In the genomic region with DNA sequence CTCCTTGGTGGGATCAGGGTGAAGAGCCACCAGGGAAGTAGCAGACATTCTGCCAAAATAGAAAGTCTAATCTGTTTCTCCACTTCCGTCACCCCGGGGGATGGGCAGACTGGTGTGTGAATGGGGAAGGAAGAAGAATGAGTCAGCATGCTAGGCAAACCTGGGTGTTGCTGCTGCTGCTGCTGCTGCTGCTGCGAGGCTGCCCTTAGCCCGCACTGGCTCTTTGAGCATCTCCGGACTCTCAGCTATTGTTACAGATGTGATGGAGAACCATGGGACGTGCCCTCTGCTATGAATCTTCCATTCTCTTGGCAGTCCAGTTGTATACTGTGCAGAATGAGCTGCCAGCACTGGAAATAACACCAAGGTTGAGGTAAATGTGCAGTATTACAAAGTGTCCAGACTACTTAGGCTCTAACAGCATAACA, we compare ENCODE assay signal across 8 cellular contexts.
A peak's percentile ranks its signal among the peaks of the same experiment; 100 is the strongest.
DNase-seq lines count a peak whose midpoint lies in the region; ATAC-seq and TF ChIP-seq lines count a peak whose summit lies in the region.

No MANE protein-coding gene starts in this region.

- DNase-seq in Ammon's horn (ENCODE audit: low spot score) (peak; percentile 77), cardiac muscle cell (ENCODE audit: low read depth in 1 of 2, low spot score in 1 of 2) (peak; percentile 22 to 77), smooth muscle cell (lab: John Stamatoyannopoulos, UW; ENCODE audit: unreplicated experiment) (no peak), NCI-H524 (lab: John Stamatoyannopoulos, UW) (no peak)
- peak; percentile 25 for DNase-seq in activated T-helper 9 cell treated with anti-CD3 and anti-CD28 coated beads, Interleukin-2, amount 50 U/mL, for 16 hours (ENCODE audit: low read depth)

- H3K27ac ChIP-seq in cardiac muscle cell = no peak overlapping the region
- H3K27ac ChIP-seq in smooth muscle cell (ENCODE audit: low read depth) = peak overlapping the region; percentile 32

- no peak overlapping the region for H3K9ac ChIP-seq in smooth muscle cell (ENCODE audit: low read depth)

- 26% methylated on average over 6 of the region's 6 CpGs for WGBS in smooth muscle cell (ENCODE audit: low lambda C conversion rate)

- TF ChIP-seq CTCF in cardiac muscle cell (IDR thresholded peaks at IDR 0.05; ENCODE audit: low read depth, low read length) (no peak), smooth muscle cell (IDR thresholded peaks at IDR 0.05; ENCODE audit: borderline replicate concordance, insufficient read depth, poor library complexity, severe bottlenecking) (no peak)

- H3K79me2 ChIP-seq in smooth muscle cell (ENCODE audit: low read depth) = peaks cover 21% of the 10 kb centered on the region

- no peak overlapping the region for H2AFZ ChIP-seq in smooth muscle cell (ENCODE audit: low read depth)

- H3K36me3 ChIP-seq in cardiac muscle cell (no peaks in the 10 kb centered on the region), smooth muscle cell (ENCODE audit: low read depth) (no peaks in the 10 kb centered on the region)

- H3K4me3 ChIP-seq in cardiac muscle cell = no peak overlapping the region
- H3K4me3 ChIP-seq in smooth muscle cell = no peak overlapping the region

- ATAC-seq in GM18868 (IDR thresholded peaks at IDR 0.05; ENCODE audit: unreplicated experiment) (peak; percentile 98), HG03095 (IDR thresholded peaks at IDR 0.05; ENCODE audit: unreplicated experiment) (peak; percentile 99)

- no peaks in the 10 kb centered on the region for H3K9me3 ChIP-seq in cardiac muscle cell (ENCODE audit: low read depth)
- no peaks in the 10 kb centered on the region for H3K9me3 ChIP-seq in smooth muscle cell (replicated peaks; ENCODE audit: low read depth)

- peak overlapping the region; percentile 56 for H3K4me2 ChIP-seq in smooth muscle cell

- H3K4me1 ChIP-seq in cardiac muscle cell (ENCODE audit: low read depth) = peaks cover 31% of the 10 kb centered on the region
- peaks cover 25% of the 10 kb centered on the region for H3K4me1 ChIP-seq in smooth muscle cell (ENCODE audit: low read depth)

- TF ChIP-seq POLR2A in Raji (IDR thresholded peaks at IDR 0.05; ENCODE audit: insufficient read depth, low read depth, low read length) = peak; percentile 33; the same call in 1 of the 2 replicates

- peaks cover 25% of the 10 kb centered on the region for H3F3A ChIP-seq in smooth muscle cell (ENCODE audit: low read depth)

- H3K27me3 ChIP-seq in cardiac muscle cell (no peaks in the 10 kb centered on the region), smooth muscle cell (ENCODE audit: low read depth) (no peaks in the 10 kb centered on the region)

- peaks cover 53% of the 10 kb centered on the region for H4K20me1 ChIP-seq in smooth muscle cell (ENCODE audit: low read depth)

Comparison
In these comparisons a context has a peak if more than half of its experiments do, and no peak if none do; other contexts are left out.
1. DNase-seq: peak in Ammon's horn (single experiment), activated T-helper 9 cell treated with anti-CD3 and anti-CD28 coated beads, Interleukin-2, amount 50 U/mL, for 16 hours (single experiment) and cardiac muscle cell (2 of 2); none in smooth muscle cell (single experiment) and NCI-H524 (0 of 2).